In the genomic region with DNA sequence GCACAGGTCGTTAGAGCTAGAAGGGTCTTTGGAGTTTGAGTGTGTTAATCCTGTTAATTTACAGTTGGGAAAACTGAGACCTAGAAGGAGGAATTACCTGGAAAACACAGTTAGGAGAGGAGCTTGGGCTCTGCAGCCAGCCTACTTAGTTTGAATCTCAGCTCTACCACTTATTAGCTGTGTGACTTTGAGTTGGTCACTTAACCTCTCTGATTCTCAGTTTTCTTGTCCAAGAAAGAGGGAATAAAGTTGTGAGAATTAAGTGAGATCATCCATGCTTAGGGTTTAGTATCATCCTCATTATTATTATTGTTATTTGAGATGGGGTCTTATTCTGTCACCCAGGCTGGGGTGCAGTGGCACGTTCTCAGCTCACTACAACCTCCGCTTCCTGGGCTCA, we compare ENCODE assay signal across 8 cellular contexts. TPM values are rescaled to one million over a fixed set of nuclear protein-coding genes. Genes with fewer than 3 reads are reported as not detected.
"Had no signal": no experiment of that assay in that cellular context is flagged by ENCODE, and none has a peak within 500 bp of the region (broad histone marks: within the 10 kb centered on the region; RNA-seq: fewer than 3 reads in every experiment).

No MANE protein-coding gene starts in this region.

- H3K4me3 ChIP-seq: GM23338, HAP-1 had no signal

- H3K4me1 ChIP-seq: HAP-1 had no signal

- H3K27ac Mint-ChIP-seq: GM23338, IgD-negative memory B cell had no signal

- H3K9me3 ChIP-seq: HAP-1 had no signal

- H3K4me3 Mint-ChIP-seq: GM23338 had no signal

- H3K9me3 Mint-ChIP-seq: GM23338 had no signal

- DNase-seq: H7, KG1 had no signal

- FAIRE-seq: HTR-8/SVneo had no signal

- H2AFZ ChIP-seq: GM23338 had no signal

- H3K4me2 ChIP-seq: GM23338 had no signal

- H3K36me3 ChIP-seq: HAP-1 had no signal

- H3K36me3 Mint-ChIP-seq: IgD-negative memory B cell had no signal

- ATAC-seq: GM23338, HCT116 had no signal

RNA-seq across cellular contexts. Expression of gene HTR1D, which starts 5.4 kb away (rescaled TPM):
- total RNA-seq: H4 had no signal
- polyA plus RNA-seq: IgD-negative memory B cell had no signal
